Comparison of ENCODE assay signal across 1 cellular context in genomic region chr2:55420901-55421300, GRCh38.
TF ChIP-seq lines count a peak whose summit lies in the region.

No MANE protein-coding gene starts in this region.

TF ChIP-seq in HepG2, 621 proteins besides CTCF, POLR2A, EP300 and RAD21 (continued from another document):
- TF ChIP-seq NFIC (IDR thresholded peaks at IDR 0.05; ENCODE audit: low read length) (no peak), NFE2L1 (CRISPR knock-in tag; IDR thresholded peaks at IDR 0.05; ENCODE audit: borderline replicate concordance) (no peak), GABPB1 (CRISPR knock-in tag; IDR thresholded peaks at IDR 0.05) (no peak), ZNF510 (CRISPR knock-in tag; IDR thresholded peaks at IDR 0.05; ENCODE audit: low read depth) (no peak)
